In genomic region chr11:76459299-76459698, GRCh38 we compare ENCODE assay signal across 9 cellular contexts. TPM values are rescaled to one million over a fixed set of nuclear protein-coding genes. Genes with fewer than 3 reads are reported as not detected.
DNase-seq lines count a peak whose midpoint lies in the region; FAIRE-seq and TF ChIP-seq lines count a peak whose summit lies in the region.
"Had no signal": no experiment of that assay in that cellular context is flagged by ENCODE, and none has a peak within 500 bp of the region (broad histone marks: within the 10 kb centered on the region; RNA-seq: fewer than 3 reads in every experiment).

No MANE protein-coding gene starts in this region.

- TF ChIP-seq CTCF in GM10248 (IDR thresholded peaks at IDR 0.05; ENCODE audit: control extremely low read depth, extremely low read depth, low read depth, missing control alignments): peak; percentile 8
- TF ChIP-seq CTCF in colonic mucosa (IDR thresholded peaks at IDR 0.05): peak; percentile 31
- TF ChIP-seq CTCF in osteocyte (IDR thresholded peaks at IDR 0.05): peak; percentile 40

- no peak overlapping the region for H3K4me3 Mint-ChIP-seq in osteocyte (ENCODE audit: unreplicated experiment)
- no peak overlapping the region for H3K4me3 Mint-ChIP-seq in T-helper 2 cell treated with Interferon-gamma antibody and Interleukin-4, amounts not matched to agents 5 μg/mL and 100 μg/mL, for 36 hours

- no peaks in the 10 kb centered on the region for H3K4me1 ChIP-seq in colonic mucosa

- H3K27ac ChIP-seq in colonic mucosa: no peak overlapping the region

- DNase-seq in GM10248 (ENCODE audit: extremely low spot score) (no peak), NAMALWA (ENCODE audit: low spot score) (peak; percentile 17), colonic mucosa (no peak), osteocyte (ENCODE audit: extremely low spot score, unreplicated experiment) (no peak), GM19239 (ENCODE audit: insufficient read length, low spot score) (no peak)
- DNase-seq in T-helper 2 cell treated with Interferon-gamma antibody and Interleukin-4, amounts not matched to agents 5 μg/mL and 100 μg/mL, for 36 hours (ENCODE audit: low spot score): no peak
- DNase-seq in activated CD8-positive, alpha-beta memory T cell treated with anti-CD3 and anti-CD28 coated beads for 24 hours: no peak
- DNase-seq: activated CD4-positive, alpha-beta T cell treated with anti-CD3 and anti-CD28 coated beads for 1 hour; NCI-H2107 had no signal

- no peaks in the 10 kb centered on the region for H3K27me3 ChIP-seq in colonic mucosa

- H3K36me3 Mint-ChIP-seq in osteocyte (ENCODE audit: unreplicated experiment): peaks cover 29% of the 10 kb centered on the region
- peaks cover 27% of the 10 kb centered on the region for H3K36me3 Mint-ChIP-seq in T-helper 2 cell treated with Interferon-gamma antibody and Interleukin-4, amounts not matched to agents 5 μg/mL and 100 μg/mL, for 36 hours (ENCODE audit: low read depth)

- no peak overlapping the region for H3K27ac Mint-ChIP-seq in osteocyte (ENCODE audit: unreplicated experiment)
- H3K27ac Mint-ChIP-seq in T-helper 2 cell treated with Interferon-gamma antibody and Interleukin-4, amounts not matched to agents 5 μg/mL and 100 μg/mL, for 36 hours: no peak overlapping the region

- POLR2A ChIA-PET in GM10248 (lab: Yijun Ruan, JAX): no interaction called here

- no peaks in the 10 kb centered on the region for H3K27me3 Mint-ChIP-seq in osteocyte (ENCODE audit: unreplicated experiment)
- no peaks in the 10 kb centered on the region for H3K27me3 Mint-ChIP-seq in T-helper 2 cell treated with Interferon-gamma antibody and Interleukin-4, amounts not matched to agents 5 μg/mL and 100 μg/mL, for 36 hours (ENCODE audit: low read depth)

- no peaks in the 10 kb centered on the region for H3K9me3 ChIP-seq in colonic mucosa

- H3K4me1 Mint-ChIP-seq in osteocyte (ENCODE audit: unreplicated experiment): peaks cover 14% of the 10 kb centered on the region
- peaks cover 2% of the 10 kb centered on the region for H3K4me1 Mint-ChIP-seq in T-helper 2 cell treated with Interferon-gamma antibody and Interleukin-4, amounts not matched to agents 5 μg/mL and 100 μg/mL, for 36 hours (ENCODE audit: low read depth)

- no peak overlapping the region for H3K9ac ChIP-seq in colonic mucosa (ENCODE audit: low read depth in 2 of 2, low read length in 2 of 2)

- no peak overlapping the region for H3K4me3 ChIP-seq in colonic mucosa

- H3K9me3 Mint-ChIP-seq in osteocyte (ENCODE audit: unreplicated experiment): no peaks in the 10 kb centered on the region
- H3K9me3 Mint-ChIP-seq in T-helper 2 cell treated with Interferon-gamma antibody and Interleukin-4, amounts not matched to agents 5 μg/mL and 100 μg/mL, for 36 hours: no peaks in the 10 kb centered on the region

- CTCF ChIA-PET in GM10248 (lab: Yijun Ruan, JAX): interaction anchor here (0.7 to 2.0 kb wide), 2 partner anchors 14 to 16 kb away, joined by 3 to 9 read pairs; partner anchors contain the start of gene EMSY

- intact Hi-C loops in colonic mucosa (cut with DNase I): no loop called here

- H3K36me3 ChIP-seq in colonic mucosa: no peaks in the 10 kb centered on the region

- no peak for FAIRE-seq in GM19239 (lab: Jason Lieb, UNC)

RNA-seq across cellular contexts. Expression of gene EMSY, which starts 14.5 kb away (rescaled TPM):
- total RNA-seq in colonic mucosa: 10 to 100 TPM; 21.2 to 22.8 TPM
- total RNA-seq in osteocyte: 23.8 and 24.1 TPM in 2 replicates
